In genomic region chr15:64048766-64049165, GRCh38 we compare ENCODE assay signal across 1 cellular context.
TF ChIP-seq lines count a peak whose summit lies in the region.

No MANE protein-coding gene starts in this region.

TF ChIP-seq in GM12878, 131 proteins besides CTCF, POLR2A, EP300 and RAD21:
- TF ChIP-seq MTA2 (IDR thresholded peaks at IDR 0.05; ENCODE audit: low read depth) (peak; percentile 65), IKZF2 (IDR thresholded peaks at IDR 0.05) (peak; percentile 21 to 36; a peak in 2 of 4 replicates), EZH2 (IDR thresholded peaks at IDR 0.05; ENCODE audit: borderline replicate concordance, control insufficient read depth, low read depth, low read length) (no peak)
